ENCODE assay signal across 23 cellular contexts in the genomic region with DNA sequence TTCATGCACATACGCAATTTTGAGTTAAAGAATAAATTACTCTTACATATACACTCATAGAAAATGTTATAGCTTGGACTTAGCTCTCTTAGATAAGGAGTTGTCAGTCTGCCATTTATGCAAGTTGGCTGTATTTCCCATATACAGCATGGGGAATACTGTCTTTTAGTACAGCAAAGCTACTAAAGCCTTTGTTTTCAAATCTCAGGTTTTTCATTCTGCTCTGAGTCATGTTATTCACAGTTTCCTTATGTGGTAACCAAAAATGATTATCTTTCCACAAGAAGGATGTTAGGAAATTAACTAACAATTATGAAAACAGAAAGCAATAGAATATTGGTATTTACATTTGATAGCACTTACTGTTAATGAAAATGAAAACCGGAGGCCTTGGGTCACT.
"Had no signal": no experiment of that assay in that cellular context is flagged by ENCODE, and none has a peak within 500 bp of the region (broad histone marks: within the 10 kb centered on the region; RNA-seq: fewer than 3 reads in every experiment).

No MANE protein-coding gene starts in this region.

- H3K9me3 Mint-ChIP-seq: activated CD4-positive, alpha-beta memory T cell treated with anti-CD3 and anti-CD28 coated beads, Interleukin-2, amount 10 ng/mL, durations not matched to agents 7 days and 5 days; activated naive CD4-positive, alpha-beta T cell treated with anti-CD3 and anti-CD28 coated beads for 36 hours; activated T-helper 17 cell treated with anti-CD3 and anti-CD28 coated beads, Interleukin-2, amount 50 U/mL, for 72 hours; T-cell had no signal

- H3K4me3 Mint-ChIP-seq: activated CD4-positive, alpha-beta memory T cell treated with anti-CD3 and anti-CD28 coated beads, Interleukin-2, amount 10 ng/mL, durations not matched to agents 7 days and 5 days; activated naive CD4-positive, alpha-beta T cell treated with anti-CD3 and anti-CD28 coated beads for 36 hours; activated naive CD8-positive, alpha-beta T cell; activated T-helper 17 cell treated with anti-CD3 and anti-CD28 coated beads, Interleukin-2, amount 50 U/mL, for 72 hours; T-cell had no signal

- H3K4me3 ChIP-seq: PC-9 had no signal

- H3K27ac Mint-ChIP-seq: activated CD4-positive, alpha-beta memory T cell treated with anti-CD3 and anti-CD28 coated beads, Interleukin-2, amount 10 ng/mL, durations not matched to agents 7 days and 5 days; activated naive CD4-positive, alpha-beta T cell treated with anti-CD3 and anti-CD28 coated beads for 36 hours; activated naive CD8-positive, alpha-beta T cell; activated T-helper 17 cell treated with anti-CD3 and anti-CD28 coated beads, Interleukin-2, amount 50 U/mL, for 72 hours; T-cell had no signal

- H3K27me3 Mint-ChIP-seq: activated CD4-positive, alpha-beta memory T cell treated with anti-CD3 and anti-CD28 coated beads, Interleukin-2, amount 10 ng/mL, durations not matched to agents 7 days and 5 days; activated naive CD8-positive, alpha-beta T cell; activated T-helper 17 cell treated with anti-CD3 and anti-CD28 coated beads, Interleukin-2, amount 50 U/mL, for 72 hours; T-cell had no signal

- DNase-seq: activated CD4-positive, alpha-beta memory T cell treated with anti-CD3 and anti-CD28 coated beads, Interleukin-2, amount 10 ng/mL, durations not matched to agents 7 days and 5 days; activated CD4-positive, alpha-beta T cell treated with anti-CD3 and anti-CD28 coated beads, Interleukin-2, amount 50 U/mL, for 1 hour; activated CD4-positive, CD25-positive, alpha-beta regulatory T cell; activated gamma-delta T cell; activated naive CD4-positive, alpha-beta T cell treated with anti-CD3 and anti-CD28 coated beads for 36 hours; activated T-cell treated with anti-CD3 and anti-CD28 coated beads for 4 hours; activated T-cell treated with anti-CD3 and anti-CD28 coated beads, Interleukin-2, amount 50 U/mL, for 48 hours; brain microvascular endothelial cell; cerebellar nuclear complex; KBM-7; NCI-H1105; NCI-H1436; NCI-H1694 treated with DMSO at 0.1 percent for 48 hours; NCI-H2029 treated with DMSO at 0.1 percent for 48 hours; NCI-H345; NCI-H510A treated with DMSO at 0.1 percent for 48 hours; NCI-H69; PC-9; SIG-M5; T-cell; T-helper 2 cell had no signal

- H3K36me3 Mint-ChIP-seq: activated naive CD8-positive, alpha-beta T cell; T-cell had no signal
